In genomic region chr18:7789853-7790552, GRCh38 we compare ENCODE assay signal across 8 cellular contexts.
A peak's percentile ranks its signal among the peaks of the same experiment; 100 is the strongest.
DNase-seq lines count a peak whose midpoint lies in the region; ATAC-seq and TF ChIP-seq lines count a peak whose summit lies in the region.

No MANE protein-coding gene starts in this region.

- H3K9ac ChIP-seq in NT2/D1 (ENCODE audit: insufficient read length, low read depth) (peak overlapping the region; percentile 21), fibroblast of lung (ENCODE audit: insufficient read depth, low read length) (no peak overlapping the region)

- DNase-seq in NCI-H1436 (lab: John Stamatoyannopoulos, UW) (peak; percentile 51), NCI-H1436 treated with DMSO at 0.1 percent for 48 hours (lab: John Stamatoyannopoulos, UW) (no peak), NT2/D1 (ENCODE audit: low read depth, low spot score) (peak; percentile 43), fibroblast of lung (ENCODE audit: low read depth in 2 of 2) (peak; percentile 31 to 63), prostate gland (ENCODE audit: low spot score) (no peak), ovary (no peak)
- DNase-seq in stimulated activated CD8-positive, alpha-beta memory T cell treated with anti-CD3 and anti-CD28 coated beads, Interleukin-4, amount 100 ng/mL, for 48 hours: no peak

- no peaks in the 10 kb centered on the region for H4K20me1 ChIP-seq in fibroblast of lung (ENCODE audit: control insufficient read depth, extremely low read depth, insufficient read depth, low read length)

- no peak for TF ChIP-seq EP300 in ovary (IDR thresholded peaks at IDR 0.05)

- TF ChIP-seq POLR2A in prostate gland (IDR thresholded peaks at IDR 0.05) (no peak), ovary (IDR thresholded peaks at IDR 0.05) (no peak)

- TF ChIP-seq CTCF in fibroblast of lung (conservative IDR thresholded peaks at IDR 0.05 in 1 of 2, IDR thresholded peaks at IDR 0.05 in 1 of 2; ENCODE audit: low read depth in 1 of 2, low read length in 2 of 2): peak; percentile 58 to 59
- peak in 3 of 4 experiments; percentile 47 to 48 (median 47) for TF ChIP-seq CTCF in prostate gland (IDR thresholded peaks at IDR 0.05)
- TF ChIP-seq CTCF in ovary (IDR thresholded peaks at IDR 0.05): no peak

- no peaks in the 10 kb centered on the region for H3K27me3 Mint-ChIP-seq in stimulated activated memory B cell treated with anti-CD40 and anti-IgM and Interleukin-4, amounts not matched to agents 10 μg/mL and 1 μg/mL and 100 μg/mL, for 72 hours

- no peak overlapping the region for H3K27ac Mint-ChIP-seq in stimulated activated memory B cell treated with anti-CD40 and anti-IgM and Interleukin-4, amounts not matched to agents 10 μg/mL and 1 μg/mL and 100 μg/mL, for 72 hours

- no peaks in the 10 kb centered on the region for H3K9me3 ChIP-seq in NT2/D1 (ENCODE audit: insufficient read depth, low read length)
- no peaks in the 10 kb centered on the region for H3K9me3 ChIP-seq in fibroblast of lung (ENCODE audit: control insufficient read depth, insufficient read depth, low read depth, low read length)
- H3K9me3 ChIP-seq in prostate gland: no peaks in the 10 kb centered on the region
- no peaks in the 10 kb centered on the region for H3K9me3 ChIP-seq in ovary

- intact Hi-C loops in prostate gland (cut with DNase I) (loop anchor here (10.0 kb wide), 1 partner anchor 605 kb away; no protein-coding TSS in a partner anchor), ovary (cut with DNase I) (no loop called here)

- peaks cover 4% of the 10 kb centered on the region for H3K9me3 Mint-ChIP-seq in stimulated activated memory B cell treated with anti-CD40 and anti-IgM and Interleukin-4, amounts not matched to agents 10 μg/mL and 1 μg/mL and 100 μg/mL, for 72 hours

- ATAC-seq in stimulated activated memory B cell treated with anti-CD40 and anti-IgM and Interleukin-4, amounts not matched to agents 10 μg/mL and 1 μg/mL and 100 μg/mL, for 72 hours: no peak

- no peak overlapping the region for H3K4me3 Mint-ChIP-seq in stimulated activated memory B cell treated with anti-CD40 and anti-IgM and Interleukin-4, amounts not matched to agents 10 μg/mL and 1 μg/mL and 100 μg/mL, for 72 hours

- H3K27me3 ChIP-seq in NT2/D1 (ENCODE audit: insufficient read depth, insufficient read length) (no peaks in the 10 kb centered on the region), fibroblast of lung (ENCODE audit: control insufficient read depth, insufficient read depth, low read length) (no peaks in the 10 kb centered on the region), prostate gland (replicated peaks; ENCODE audit: insufficient read depth) (no peaks in the 10 kb centered on the region), ovary (no peaks in the 10 kb centered on the region)

- H3K36me3 Mint-ChIP-seq in stimulated activated memory B cell treated with anti-CD40 and anti-IgM and Interleukin-4, amounts not matched to agents 10 μg/mL and 1 μg/mL and 100 μg/mL, for 72 hours: no peaks in the 10 kb centered on the region

- H3K27ac ChIP-seq in fibroblast of lung (ENCODE audit: insufficient read depth, low read length) (no peak overlapping the region), prostate gland (no peak overlapping the region), ovary (no peak overlapping the region)

- no peaks in the 10 kb centered on the region for H3K36me3 ChIP-seq in NT2/D1 (ENCODE audit: insufficient read depth, insufficient read length, low read length)
- H3K36me3 ChIP-seq in fibroblast of lung (ENCODE audit: control insufficient read depth, insufficient read depth, low read length): no peaks in the 10 kb centered on the region
- no peaks in the 10 kb centered on the region for H3K36me3 ChIP-seq in prostate gland
- no peaks in the 10 kb centered on the region for H3K36me3 ChIP-seq in ovary

- no peaks in the 10 kb centered on the region for H3K79me2 ChIP-seq in fibroblast of lung (ENCODE audit: control insufficient read depth, insufficient read depth, low read length)

- H3K4me1 Mint-ChIP-seq in stimulated activated memory B cell treated with anti-CD40 and anti-IgM and Interleukin-4, amounts not matched to agents 10 μg/mL and 1 μg/mL and 100 μg/mL, for 72 hours: no peaks in the 10 kb centered on the region

- H3K4me3 ChIP-seq in NT2/D1 (ENCODE audit: insufficient read length, low read depth) (no peak overlapping the region), fibroblast of lung (replicated peaks in 1 of 4; ENCODE audit: control extremely low read depth in 1 of 4, insufficient read depth in 1 of 4, low read depth in 3 of 4, low read length in 4 of 4) (no peak overlapping the region), prostate gland (no peak overlapping the region), ovary (no peak overlapping the region)

- WGBS in prostate gland: 66% methylated on average over 5 of the region's 5 CpGs
- 61 to 63% (median 62%) methylated on average over 5 of the region's 5 CpGs for WGBS in ovary, 3 donors

- H3K4me1 ChIP-seq in NT2/D1 (ENCODE audit: insufficient read depth, insufficient read length): no peaks in the 10 kb centered on the region
- no peaks in the 10 kb centered on the region for H3K4me1 ChIP-seq in fibroblast of lung (ENCODE audit: control insufficient read depth, extremely low read depth, insufficient read depth, low read length)
- no peaks in the 10 kb centered on the region for H3K4me1 ChIP-seq in prostate gland (replicated peaks)
- H3K4me1 ChIP-seq in ovary (ENCODE audit: insufficient read depth): no peaks in the 10 kb centered on the region

- H3K4me2 ChIP-seq in fibroblast of lung (ENCODE audit: extremely low read depth, insufficient read depth, low read length): no peak overlapping the region

- H2AFZ ChIP-seq in fibroblast of lung (ENCODE audit: low read length): no peak overlapping the region

Comparison
In these comparisons a context has a peak if more than half of its experiments do, and no peak if none do; other contexts are left out.
1. DNase-seq: peak in NCI-H1436 (single experiment), NT2/D1 (single experiment) and fibroblast of lung (2 of 2); none in NCI-H1436 treated with DMSO at 0.1 percent for 48 hours (single experiment), prostate gland (single experiment), stimulated activated CD8-positive, alpha-beta memory T cell treated with anti-CD3 and anti-CD28 coated beads, Interleukin-4, amount 100 ng/mL, for 48 hours (single experiment) and ovary (0 of 5).
2. CTCF ChIP-seq: peak in fibroblast of lung (2 of 2) and prostate gland (3 of 4); none in ovary (0 of 3).